Comparison of ENCODE assay signal across 1 cellular context in the genomic region with DNA sequence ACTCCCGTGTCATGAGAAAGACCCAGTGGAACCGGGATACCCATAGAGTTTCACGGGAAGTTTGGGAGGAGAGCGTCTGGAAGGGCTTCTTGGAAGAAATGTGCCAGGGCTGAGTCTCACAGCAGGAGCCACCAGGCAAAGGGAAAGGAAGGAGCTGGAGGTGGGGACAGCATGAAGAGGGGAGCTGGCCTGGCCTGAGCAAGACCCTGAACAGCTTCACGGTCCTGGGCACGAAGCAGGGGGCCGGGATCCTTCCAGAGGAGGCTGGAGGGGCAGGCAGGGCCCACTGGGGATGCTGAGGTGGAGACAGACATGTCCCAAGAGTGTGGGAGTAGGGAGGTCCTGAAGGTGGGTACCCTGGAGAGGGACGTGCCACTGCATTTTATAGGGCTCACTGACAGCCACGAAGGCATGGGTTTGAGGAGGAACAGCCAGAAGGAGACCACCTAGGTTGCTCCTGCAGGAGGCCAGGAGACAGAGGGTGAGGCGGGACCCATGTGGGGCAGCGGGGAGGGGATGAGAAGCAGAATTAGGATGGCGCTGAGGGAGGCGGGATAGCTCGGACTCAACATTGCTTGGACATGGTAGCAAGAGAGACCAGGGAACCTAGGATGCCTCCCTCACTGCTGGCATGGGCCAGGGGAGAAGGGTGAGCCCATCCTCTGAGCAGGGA.
TF ChIP-seq lines count a peak whose summit lies in the region.

No MANE protein-coding gene starts in this region.

TF ChIP-seq in IMR-90, 13 proteins besides CTCF, POLR2A, EP300 and RAD21:
- no peak for TF ChIP-seq BHLHE40 (IDR thresholded peaks at IDR 0.05; ENCODE audit: low read depth, low read length)
- TF ChIP-seq MAFK (IDR thresholded peaks at IDR 0.05; ENCODE audit: low read depth, low read length), result no peak
- TF ChIP-seq MAZ (IDR thresholded peaks at IDR 0.05; ENCODE audit: borderline replicate concordance, low read depth, low read length), result no peak
- no peak for TF ChIP-seq RFX5 (IDR thresholded peaks at IDR 0.05; ENCODE audit: low read depth, low read length)
- TF ChIP-seq NFE2L2 (IDR thresholded peaks at IDR 0.05; ENCODE audit: low read depth, low read length), result no peak
- TF ChIP-seq FOS (IDR thresholded peaks at IDR 0.05; ENCODE audit: low read depth, low read length), result no peak
- TF ChIP-seq RCOR1 (IDR thresholded peaks at IDR 0.05; ENCODE audit: insufficient replicate concordance, low read length), result no peak
- no peak for TF ChIP-seq CEBPB (IDR thresholded peaks at IDR 0.05; ENCODE audit: low read depth, low read length)
- TF ChIP-seq MXI1 (IDR thresholded peaks at IDR 0.05; ENCODE audit: borderline replicate concordance, low read depth, low read length), result no peak
- no peak for TF ChIP-seq CHD1 (IDR thresholded peaks at IDR 0.05; ENCODE audit: low read depth, low read length)
- TF ChIP-seq, protein P1, sequence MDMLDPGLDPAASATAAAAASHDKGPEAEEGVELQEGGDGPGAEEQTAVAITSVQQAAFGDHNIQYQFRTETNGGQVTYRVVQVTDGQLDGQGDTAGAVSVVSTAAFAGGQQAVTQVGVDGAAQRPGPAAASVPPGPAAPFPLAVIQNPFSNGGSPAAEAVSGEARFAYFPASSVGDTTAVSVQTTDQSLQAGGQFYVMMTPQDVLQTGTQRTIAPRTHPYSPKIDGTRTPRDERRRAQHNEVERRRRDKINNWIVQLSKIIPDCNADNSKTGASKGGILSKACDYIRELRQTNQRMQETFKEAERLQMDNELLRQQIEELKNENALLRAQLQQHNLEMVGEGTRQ (IDR thresholded peaks at IDR 0.05; ENCODE audit: low read depth, low read length), result no peak
